ENCODE assay signal across 24 cellular contexts in the genomic region with DNA sequence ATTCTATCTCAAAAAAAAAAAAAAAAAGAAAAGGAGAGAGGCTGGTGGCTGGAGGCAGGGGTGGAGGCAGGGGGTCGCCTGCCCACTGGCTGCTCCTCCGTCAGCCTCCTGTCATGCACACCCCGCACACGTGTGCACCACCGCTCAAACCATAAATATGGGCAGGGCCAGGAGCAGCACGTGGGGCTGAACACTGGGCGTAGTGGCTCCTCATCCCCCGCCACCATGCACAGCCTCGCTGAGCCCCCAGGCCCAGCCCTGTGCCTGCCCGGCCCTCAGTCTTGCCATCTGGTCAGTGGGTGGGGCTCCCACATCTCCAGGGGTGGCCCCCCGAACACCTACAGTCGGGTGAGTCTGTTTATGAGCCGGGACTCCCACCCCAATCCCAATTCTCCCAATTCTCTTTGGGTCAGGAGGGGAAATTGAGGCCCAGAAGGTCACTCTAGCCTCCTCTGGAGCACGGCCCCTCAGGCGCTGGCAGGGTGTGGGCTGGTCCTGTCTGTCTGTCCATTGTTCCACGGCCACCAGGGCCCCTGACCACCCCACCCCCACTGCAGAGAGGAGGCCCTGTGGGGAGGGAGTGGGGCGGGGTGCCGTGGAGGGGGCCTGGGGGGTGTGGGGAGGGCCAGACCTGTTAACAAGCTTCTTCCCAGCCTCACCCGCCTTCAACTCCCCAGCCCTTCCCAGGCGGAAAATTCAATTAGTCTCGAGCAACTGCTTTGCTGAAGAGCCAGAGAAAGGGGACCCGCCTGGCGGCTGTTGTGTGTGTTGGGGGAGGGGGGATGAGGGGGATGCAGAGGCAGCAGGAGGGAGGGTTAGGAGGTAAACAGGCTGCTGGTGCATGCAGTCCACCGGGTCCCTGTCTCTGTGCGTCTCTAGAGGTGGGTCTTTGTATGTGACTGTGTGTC. TPM values are rescaled to one million over a fixed set of nuclear protein-coding genes. Genes with fewer than 3 reads are reported as not detected.
A peak's percentile ranks its signal among the peaks of the same experiment; 100 is the strongest.
DNase-seq lines count a peak whose midpoint lies in the region; ATAC-seq, FAIRE-seq and TF ChIP-seq lines count a peak whose summit lies in the region.
"Had no signal": no experiment of that assay in that cellular context is flagged by ENCODE, and none has a peak within 500 bp of the region (broad histone marks: within the 10 kb centered on the region; RNA-seq: fewer than 3 reads in every experiment).

No MANE protein-coding gene starts in this region.

- intact Hi-C loops in A673 (cut with micrococcal nuclease; ENCODE audit: unreplicated experiment) (no loop called here), kidney (cut with DNase I) (no loop called here)

- H3K9ac ChIP-seq in SK-N-SH (no peak overlapping the region), kidney (ENCODE audit: low read length in 2 of 2) (no peak overlapping the region)

- DNase-seq in A673 (ENCODE audit: low spot score) (peak; percentile 88), SK-N-SH (peak; percentile 93), kidney (peak; percentile 63), mesenteric fat pad (ENCODE audit: low spot score) (no peak), caudate nucleus (lab: John Stamatoyannopoulos, UW) (no peak)
- DNase-seq: activated CD4-positive, alpha-beta T cell treated with anti-CD3 and anti-CD28 coated beads for 48 hours; activated naive CD4-positive, alpha-beta T cell; Calu3; colonic mucosa; gastrocnemius medialis; GOT3; immature natural killer cell; NCI-H1930; SHP77; T-helper 9 cell had no signal

- H3K27ac ChIP-seq in A673 (ENCODE audit: low read depth, low read length, poor library complexity, severe bottlenecking) = peak overlapping the region; percentile 54
- no peak overlapping the region for H3K27ac ChIP-seq in HEK293 (ENCODE audit: extremely low read depth, low read depth, low read length)
- peak overlapping the region in 1 of 2 experiments; percentile 76; a peak in 2 of 4 replicates for H3K27ac ChIP-seq in SK-N-SH (ENCODE audit: low read depth in 2 of 2, low read length in 1 of 2)
- H3K27ac ChIP-seq in kidney (ENCODE audit: low read depth in 2 of 2, low read length in 2 of 2) = no peak overlapping the region
- H3K27ac ChIP-seq in caudate nucleus (ENCODE audit: low read depth, low read length) = no peak overlapping the region
- H3K27ac ChIP-seq: colonic mucosa, gastrocnemius medialis, neutrophil, right atrium auricular region, suprapubic skin had no signal

- CTCF ChIA-PET in A673 (lab: Charles Lee) (interaction anchor here (0.6 kb wide), 1 partner anchor 32 kb away, joined by 4 read pairs; no protein-coding TSS in a partner anchor), HEK293 (lab: Yijun Ruan, JAX) (interaction anchor here (0.6 kb wide), 1 partner anchor 186 kb away, joined by 4 read pairs; no protein-coding TSS in a partner anchor), SK-N-SH (lab: Yijun Ruan, JAX) (interaction anchor here (0.7 to 4.7 kb wide), 3 partner anchors 15 to 29 kb away, joined by 3 to 21 read pairs (median 3); no protein-coding TSS in a partner anchor)

- POLR2A ChIA-PET in A673 (lab: Charles Lee; ENCODE audit: low non-redundant PET) = no interaction called here
- POLR2A ChIA-PET in HEK293 (lab: Yijun Ruan, JAX) = no interaction called here
- POLR2A ChIA-PET in SK-N-SH (lab: Yijun Ruan, JAX) = interaction anchor here (0.7 kb wide), 1 partner anchor 28 kb away, joined by 3 read pairs; no protein-coding TSS in a partner anchor

- H3K4me1 ChIP-seq in A673 (ENCODE audit: insufficient read depth, low read length, poor library complexity, severe bottlenecking) = peaks cover 16% of the 10 kb centered on the region
- no peaks in the 10 kb centered on the region for H3K4me1 ChIP-seq in HEK293 (ENCODE audit: control insufficient read depth, insufficient read depth, low read length)
- peaks cover 10 to 28% of the 10 kb centered on the region in 2 experiments; a peak in 2 of 4 replicates for H3K4me1 ChIP-seq in SK-N-SH (ENCODE audit: control insufficient read depth in 1 of 2, insufficient read depth in 2 of 2, low read depth in 1 of 2, low read length in 1 of 2)
- H3K4me1 ChIP-seq in kidney (ENCODE audit: control insufficient read depth in 1 of 2, insufficient read depth in 1 of 2, low read depth in 1 of 2, low read length in 2 of 2) = peaks cover 0 to 7% of the 10 kb centered on the region in 2 donors

- H3F3A ChIP-seq in SK-N-SH (replicated peaks; ENCODE audit: insufficient read depth) = no peaks in the 10 kb centered on the region

- 71% methylated on average over 25 of the region's 25 CpGs for WGBS in SK-N-SH (ENCODE audit: low lambda C conversion rate)

- H3K79me2 ChIP-seq in SK-N-SH (ENCODE audit: insufficient read depth) = no peaks in the 10 kb centered on the region

- peak; percentile 38; the same call in 1 of the 2 replicates for TF ChIP-seq RAD21 in SK-N-SH (IDR thresholded peaks at IDR 0.05; ENCODE audit: low read length)

- TF ChIP-seq CTCF in A673 (conservative IDR thresholded peaks at IDR 0.05; ENCODE audit: low read depth, low read length) (no peak), HEK293 (tag by site-specific recombination; IDR thresholded peaks at IDR 0.05) (no peak), SK-N-SH (IDR thresholded peaks at IDR 0.05) (no peak), kidney (IDR thresholded peaks at IDR 0.05; ENCODE audit: borderline replicate concordance, extremely low read depth, insufficient read depth) (no peak)

- no peaks in the 10 kb centered on the region for H3K9me2 ChIP-seq in SK-N-SH

- H2AFZ ChIP-seq in SK-N-SH (ENCODE audit: low read depth) = no peak overlapping the region

- FAIRE-seq in kidney (lab: Jason Lieb, UNC) = no peak
- FAIRE-seq: astrocyte had no signal

- H3K4me2 ChIP-seq in SK-N-SH = no peak overlapping the region

- H3K9me3 ChIP-seq in A673 (ENCODE audit: low read depth, low read length, poor library complexity, severe bottlenecking) = no peaks in the 10 kb centered on the region
- no peaks in the 10 kb centered on the region for H3K9me3 ChIP-seq in HEK293 (ENCODE audit: control insufficient read depth, insufficient read depth, low read depth, low read length)
- H3K9me3 ChIP-seq in SK-N-SH = no peaks in the 10 kb centered on the region
- no peaks in the 10 kb centered on the region for H3K9me3 ChIP-seq in kidney (ENCODE audit: control insufficient read depth in 1 of 2, low read length in 2 of 2)
- H3K9me3 ChIP-seq: colonic mucosa, gastrocnemius medialis, neutrophil, right atrium auricular region, suprapubic skin had no signal

- no peaks in the 10 kb centered on the region for H3K36me3 ChIP-seq in A673 (ENCODE audit: insufficient read depth, low read length, poor library complexity, severe bottlenecking)
- H3K36me3 ChIP-seq in HEK293 (ENCODE audit: control insufficient read depth in 2 of 2, insufficient read depth in 1 of 2, low read length in 2 of 2) = no peaks in the 10 kb centered on the region
- no peaks in the 10 kb centered on the region for H3K36me3 ChIP-seq in SK-N-SH (replicated peaks in 1 of 2; ENCODE audit: control insufficient read depth in 1 of 2, insufficient read depth in 2 of 2, low read length in 1 of 2)
- no peaks in the 10 kb centered on the region for H3K36me3 ChIP-seq in kidney (ENCODE audit: control insufficient read depth in 1 of 2, insufficient read depth in 2 of 2, low read length in 2 of 2)
- H3K36me3 ChIP-seq: colonic mucosa, gastrocnemius medialis, neutrophil, right atrium auricular region, suprapubic skin had no signal

- ATAC-seq in HG03460 (IDR thresholded peaks at IDR 0.05; ENCODE audit: unreplicated experiment) = no peak
- ATAC-seq in GM18498 (IDR thresholded peaks at IDR 0.05; ENCODE audit: unreplicated experiment) = no peak
- ATAC-seq: gastrocnemius medialis had no signal

- BruUV-seq in A673 (replicated peaks; lab: Mats Ljungman, UMichigan) = no TSS peak

- H4K20me1 ChIP-seq in SK-N-SH (ENCODE audit: insufficient read depth) = no peaks in the 10 kb centered on the region

- no peak overlapping the region for H3K4me3 ChIP-seq in A673 (ENCODE audit: low read depth, low read length, poor library complexity, severe bottlenecking)
- no peak overlapping the region for H3K4me3 ChIP-seq in HEK293 (ENCODE audit: low read depth, low read length)
- no peak overlapping the region for H3K4me3 ChIP-seq in SK-N-SH (ENCODE audit: low read depth in 2 of 2, low read length in 1 of 2)
- H3K4me3 ChIP-seq in kidney (ENCODE audit: low read length in 2 of 2) = no peak overlapping the region
- H3K4me3 ChIP-seq: colonic mucosa, gastrocnemius medialis, right atrium auricular region, suprapubic skin had no signal

- TF ChIP-seq EP300 in SK-N-SH (IDR thresholded peaks at IDR 0.05; ENCODE audit: borderline replicate concordance in 1 of 2, low read depth in 1 of 2, low read length in 1 of 2) = peak in 1 of 2 experiments; percentile 63; a peak in 2 of 4 replicates

- H3K27me3 ChIP-seq in A673 (replicated peaks; ENCODE audit: insufficient read depth, low read depth, low read length, poor library complexity) (no peaks in the 10 kb centered on the region), SK-N-SH (ENCODE audit: insufficient read depth) (no peaks in the 10 kb centered on the region)
- H3K27me3 ChIP-seq: colonic mucosa, right atrium auricular region had no signal

TF ChIP-seq in HEK293, 187 proteins besides CTCF, POLR2A, EP300 and RAD21 (continues in another document):
- TF ChIP-seq SCRT1 (tag by site-specific recombination; IDR thresholded peaks at IDR 0.05; ENCODE audit: borderline replicate concordance) (no peak), KLF1 (tag by site-specific recombination; IDR thresholded peaks at IDR 0.05) (peak; percentile 54), SP7 (tag by site-specific recombination; IDR thresholded peaks at IDR 0.05) (no peak)

TF ChIP-seq in SK-N-SH, 30 proteins besides CTCF, POLR2A, EP300 and RAD21 (continues in another document):
- no peak for TF ChIP-seq SIN3A (IDR thresholded peaks at IDR 0.05; ENCODE audit: borderline replicate concordance, low read depth, low read length)
- no peak for TF ChIP-seq MEF2A (IDR thresholded peaks at IDR 0.05; ENCODE audit: borderline replicate concordance, low read depth)
- no peak for TF ChIP-seq NFIC (IDR thresholded peaks at IDR 0.05; ENCODE audit: borderline replicate concordance)

RNA-seq across cellular contexts. Expression of a gene that starts 19.5 kb away (rescaled TPM):
- total RNA-seq in A673 (2021) (not detected in 2 replicates), kidney (not detected), mesenteric fat pad (not detected)
- polyA plus RNA-seq in SK-N-SH (2012; rRNA removed) (not detected in 2 replicates), kidney (ENCODE audit: insufficient read depth, low read depth, low replicate concordance) (not detected)
- not detected in 2 replicates for polyA plus RNA-seq in SK-N-SH (2012; cell fraction: cytosol; rRNA removed)
- not detected in 2 replicates for polyA plus RNA-seq in SK-N-SH (2012; cell fraction: nucleus; rRNA removed)
- total RNA-seq: astrocyte, Calu3, colonic mucosa, epithelial cell of proximal tubule, gastrocnemius medialis, HT1080, right atrium auricular region, suprapubic skin had no signal
- polyA plus RNA-seq: immature natural killer cell had no signal

RNA-seq across cellular contexts. Expression of a gene that starts 23.9 kb away (rescaled TPM):
- 8.7 and 11.7 TPM in 2 replicates for total RNA-seq in A673 (2021)
- 7.6 and 9.4 TPM in 2 replicates for polyA plus RNA-seq in SK-N-SH (2012; rRNA removed)
- polyA plus RNA-seq in SK-N-SH (2012; cell fraction: cytosol; rRNA removed) = 3.5 and 5.9 TPM in 2 replicates
- 13.3 and 14.4 TPM in 2 replicates for polyA plus RNA-seq in SK-N-SH (2012; cell fraction: nucleus; rRNA removed)
- total RNA-seq in kidney = 18.4 TPM
- polyA plus RNA-seq in kidney (ENCODE audit: insufficient read depth, low read depth, low replicate concordance) = 5.0 TPM
- 43.8 TPM for total RNA-seq in mesenteric fat pad

RNA-seq across cellular contexts. Expression of a gene that starts 59.7 kb away (rescaled TPM):
- total RNA-seq in A673 (2021) (47.9 and 48.8 TPM in 2 replicates), kidney (23.7 TPM), mesenteric fat pad (29.8 TPM)
- polyA plus RNA-seq in SK-N-SH (2012; rRNA removed) (34.1 and 36.2 TPM in 2 replicates), kidney (ENCODE audit: insufficient read depth, low read depth, low replicate concordance) (18.7 TPM)
- 8.3 and 16.1 TPM in 2 replicates for polyA plus RNA-seq in SK-N-SH (2012; cell fraction: cytosol; rRNA removed)
- polyA plus RNA-seq in SK-N-SH (2012; cell fraction: nucleus; rRNA removed) = 154 and 256 TPM in 2 replicates

Comparison
In these comparisons a context has a peak if more than half of its experiments do, and no peak if none do; other contexts are left out.
1. DNase-seq: peak in A673 (single experiment), SK-N-SH (single experiment) and kidney (single experiment); none in mesenteric fat pad (single experiment) and caudate nucleus (0 of 61).